In the genomic region with DNA sequence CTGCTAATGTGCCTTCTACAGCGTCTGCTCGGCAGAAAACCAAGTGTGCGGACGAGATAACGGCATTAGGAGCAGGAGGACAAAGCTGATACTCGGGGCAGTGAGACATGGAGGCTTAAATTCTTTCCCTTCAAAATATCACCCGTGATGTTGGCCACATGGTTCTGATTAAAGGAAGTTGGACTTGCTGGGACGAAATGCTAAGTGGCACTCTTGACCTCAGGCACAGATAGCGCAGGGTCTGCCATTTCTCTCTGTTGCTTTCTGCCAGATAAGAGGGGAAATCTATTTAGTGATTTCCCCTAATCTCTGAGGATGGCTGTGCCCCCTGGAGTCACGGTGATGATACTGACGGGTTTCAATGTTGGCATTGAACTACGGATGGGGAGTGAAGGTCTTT, we compare ENCODE assay signal across 2 cellular contexts.
TF ChIP-seq lines count a peak whose summit lies in the region.

No MANE protein-coding gene starts in this region.

TF ChIP-seq in K562, 482 proteins besides CTCF, POLR2A, EP300 and RAD21 (continued from another document):
- TF ChIP-seq, protein P1, sequence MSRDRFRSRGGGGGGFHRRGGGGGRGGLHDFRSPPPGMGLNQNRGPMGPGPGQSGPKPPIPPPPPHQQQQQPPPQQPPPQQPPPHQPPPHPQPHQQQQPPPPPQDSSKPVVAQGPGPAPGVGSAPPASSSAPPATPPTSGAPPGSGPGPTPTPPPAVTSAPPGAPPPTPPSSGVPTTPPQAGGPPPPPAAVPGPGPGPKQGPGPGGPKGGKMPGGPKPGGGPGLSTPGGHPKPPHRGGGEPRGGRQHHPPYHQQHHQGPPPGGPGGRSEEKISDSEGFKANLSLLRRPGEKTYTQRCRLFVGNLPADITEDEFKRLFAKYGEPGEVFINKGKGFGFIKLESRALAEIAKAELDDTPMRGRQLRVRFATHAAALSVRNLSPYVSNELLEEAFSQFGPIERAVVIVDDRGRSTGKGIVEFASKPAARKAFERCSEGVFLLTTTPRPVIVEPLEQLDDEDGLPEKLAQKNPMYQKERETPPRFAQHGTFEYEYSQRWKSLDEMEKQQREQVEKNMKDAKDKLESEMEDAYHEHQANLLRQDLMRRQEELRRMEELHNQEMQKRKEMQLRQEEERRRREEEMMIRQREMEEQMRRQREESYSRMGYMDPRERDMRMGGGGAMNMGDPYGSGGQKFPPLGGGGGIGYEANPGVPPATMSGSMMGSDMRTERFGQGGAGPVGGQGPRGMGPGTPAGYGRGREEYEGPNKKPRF (IDR thresholded peaks at IDR 0.05; ENCODE audit: low read depth, low read length) = no peak
- no peak for TF ChIP-seq HNRNPK (IDR thresholded peaks at IDR 0.05; ENCODE audit: low read depth, low read length, poor library complexity, severe bottlenecking)
- no peak for TF ChIP-seq CREBBP (IDR thresholded peaks at IDR 0.05; ENCODE audit: low read depth, low read length)

TF ChIP-seq in WTC11, 78 proteins besides CTCF, POLR2A, EP300 and RAD21 (continued from another document):
- TF ChIP-seq, protein P2, sequence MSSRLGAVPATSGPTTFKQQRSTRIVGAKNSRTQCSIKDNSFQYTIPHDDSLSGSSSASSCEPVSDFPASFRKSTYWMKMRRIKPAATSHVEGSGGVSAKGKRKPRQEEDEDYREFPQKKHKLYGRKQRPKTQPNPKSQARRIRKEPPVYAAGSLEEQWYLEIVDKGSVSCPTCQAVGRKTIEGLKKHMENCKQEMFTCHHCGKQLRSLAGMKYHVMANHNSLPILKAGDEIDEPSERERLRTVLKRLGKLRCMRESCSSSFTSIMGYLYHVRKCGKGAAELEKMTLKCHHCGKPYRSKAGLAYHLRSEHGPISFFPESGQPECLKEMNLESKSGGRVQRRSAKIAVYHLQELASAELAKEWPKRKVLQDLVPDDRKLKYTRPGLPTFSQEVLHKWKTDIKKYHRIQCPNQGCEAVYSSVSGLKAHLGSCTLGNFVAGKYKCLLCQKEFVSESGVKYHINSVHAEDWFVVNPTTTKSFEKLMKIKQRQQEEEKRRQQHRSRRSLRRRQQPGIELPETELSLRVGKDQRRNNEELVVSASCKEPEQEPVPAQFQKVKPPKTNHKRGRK (CRISPR knock-in tag; IDR thresholded peaks at IDR 0.05; ENCODE audit: borderline replicate concordance) = no peak
- TF ChIP-seq SOX15 (CRISPR knock-in tag; IDR thresholded peaks at IDR 0.05) = no peak
- no peak for TF ChIP-seq NFATC4 (CRISPR knock-in tag; IDR thresholded peaks at IDR 0.05)
- TF ChIP-seq, protein P3, sequence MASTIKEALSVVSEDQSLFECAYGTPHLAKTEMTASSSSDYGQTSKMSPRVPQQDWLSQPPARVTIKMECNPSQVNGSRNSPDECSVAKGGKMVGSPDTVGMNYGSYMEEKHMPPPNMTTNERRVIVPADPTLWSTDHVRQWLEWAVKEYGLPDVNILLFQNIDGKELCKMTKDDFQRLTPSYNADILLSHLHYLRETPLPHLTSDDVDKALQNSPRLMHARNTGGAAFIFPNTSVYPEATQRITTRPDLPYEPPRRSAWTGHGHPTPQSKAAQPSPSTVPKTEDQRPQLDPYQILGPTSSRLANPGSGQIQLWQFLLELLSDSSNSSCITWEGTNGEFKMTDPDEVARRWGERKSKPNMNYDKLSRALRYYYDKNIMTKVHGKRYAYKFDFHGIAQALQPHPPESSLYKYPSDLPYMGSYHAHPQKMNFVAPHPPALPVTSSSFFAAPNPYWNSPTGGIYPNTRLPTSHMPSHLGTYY (CRISPR knock-in tag; IDR thresholded peaks at IDR 0.05) = no peak
- TF ChIP-seq CBFB (CRISPR knock-in tag; IDR thresholded peaks at IDR 0.05; ENCODE audit: low read depth) = no peak
- TF ChIP-seq, protein P4, sequence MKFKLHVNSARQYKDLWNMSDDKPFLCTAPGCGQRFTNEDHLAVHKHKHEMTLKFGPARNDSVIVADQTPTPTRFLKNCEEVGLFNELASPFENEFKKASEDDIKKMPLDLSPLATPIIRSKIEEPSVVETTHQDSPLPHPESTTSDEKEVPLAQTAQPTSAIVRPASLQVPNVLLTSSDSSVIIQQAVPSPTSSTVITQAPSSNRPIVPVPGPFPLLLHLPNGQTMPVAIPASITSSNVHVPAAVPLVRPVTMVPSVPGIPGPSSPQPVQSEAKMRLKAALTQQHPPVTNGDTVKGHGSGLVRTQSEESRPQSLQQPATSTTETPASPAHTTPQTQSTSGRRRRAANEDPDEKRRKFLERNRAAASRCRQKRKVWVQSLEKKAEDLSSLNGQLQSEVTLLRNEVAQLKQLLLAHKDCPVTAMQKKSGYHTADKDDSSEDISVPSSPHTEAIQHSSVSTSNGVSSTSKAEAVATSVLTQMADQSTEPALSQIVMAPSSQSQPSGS (CRISPR knock-in tag; IDR thresholded peaks at IDR 0.05; ENCODE audit: borderline replicate concordance, low read depth) = no peak
- TF ChIP-seq, protein P5, sequence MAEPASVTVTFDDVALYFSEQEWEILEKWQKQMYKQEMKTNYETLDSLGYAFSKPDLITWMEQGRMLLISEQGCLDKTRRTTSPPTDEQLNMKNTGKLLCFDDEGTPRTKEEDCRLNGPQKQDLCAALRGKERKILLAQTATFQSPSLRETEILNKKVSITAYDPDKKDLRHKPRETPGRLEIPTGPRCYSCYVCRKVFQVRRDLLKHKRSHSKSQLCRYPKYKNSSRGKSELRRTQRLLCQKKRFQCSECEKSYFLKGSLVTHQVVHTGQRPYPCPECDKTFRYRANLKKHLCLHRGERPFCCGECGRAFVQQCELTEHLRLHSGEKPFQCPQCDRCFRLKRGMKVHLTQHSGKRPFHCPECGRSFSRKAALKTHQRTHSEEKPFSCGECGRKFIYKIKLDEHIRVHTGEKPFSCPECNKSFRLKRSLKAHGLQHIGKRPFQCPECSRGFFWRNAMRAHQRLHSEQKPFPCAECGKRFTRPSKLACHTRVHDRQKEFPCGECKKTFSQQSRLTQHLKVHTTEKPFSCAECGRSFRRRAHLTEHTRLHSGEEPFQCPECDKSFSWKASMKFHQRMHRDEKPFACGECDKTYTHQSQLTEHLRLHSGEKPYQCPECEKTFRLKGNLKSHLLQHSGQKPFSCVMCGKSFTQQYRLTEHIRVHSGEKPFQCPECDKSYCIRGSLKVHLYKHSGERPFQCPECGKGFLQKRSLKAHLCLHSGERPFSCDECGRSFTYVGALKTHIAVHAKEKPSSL (CRISPR knock-in tag; conservative IDR thresholded peaks at IDR 0.05) = no peak
- TF ChIP-seq, protein P6, sequence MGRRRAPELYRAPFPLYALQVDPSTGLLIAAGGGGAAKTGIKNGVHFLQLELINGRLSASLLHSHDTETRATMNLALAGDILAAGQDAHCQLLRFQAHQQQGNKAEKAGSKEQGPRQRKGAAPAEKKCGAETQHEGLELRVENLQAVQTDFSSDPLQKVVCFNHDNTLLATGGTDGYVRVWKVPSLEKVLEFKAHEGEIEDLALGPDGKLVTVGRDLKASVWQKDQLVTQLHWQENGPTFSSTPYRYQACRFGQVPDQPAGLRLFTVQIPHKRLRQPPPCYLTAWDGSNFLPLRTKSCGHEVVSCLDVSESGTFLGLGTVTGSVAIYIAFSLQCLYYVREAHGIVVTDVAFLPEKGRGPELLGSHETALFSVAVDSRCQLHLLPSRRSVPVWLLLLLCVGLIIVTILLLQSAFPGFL (CRISPR knock-in tag; IDR thresholded peaks at IDR 0.05; ENCODE audit: borderline replicate concordance) = no peak
- no peak for TF ChIP-seq GRHL2 (CRISPR knock-in tag; IDR thresholded peaks at IDR 0.05; ENCODE audit: insufficient replicate concordance, severe bottlenecking)
- TF ChIP-seq, protein P7, sequence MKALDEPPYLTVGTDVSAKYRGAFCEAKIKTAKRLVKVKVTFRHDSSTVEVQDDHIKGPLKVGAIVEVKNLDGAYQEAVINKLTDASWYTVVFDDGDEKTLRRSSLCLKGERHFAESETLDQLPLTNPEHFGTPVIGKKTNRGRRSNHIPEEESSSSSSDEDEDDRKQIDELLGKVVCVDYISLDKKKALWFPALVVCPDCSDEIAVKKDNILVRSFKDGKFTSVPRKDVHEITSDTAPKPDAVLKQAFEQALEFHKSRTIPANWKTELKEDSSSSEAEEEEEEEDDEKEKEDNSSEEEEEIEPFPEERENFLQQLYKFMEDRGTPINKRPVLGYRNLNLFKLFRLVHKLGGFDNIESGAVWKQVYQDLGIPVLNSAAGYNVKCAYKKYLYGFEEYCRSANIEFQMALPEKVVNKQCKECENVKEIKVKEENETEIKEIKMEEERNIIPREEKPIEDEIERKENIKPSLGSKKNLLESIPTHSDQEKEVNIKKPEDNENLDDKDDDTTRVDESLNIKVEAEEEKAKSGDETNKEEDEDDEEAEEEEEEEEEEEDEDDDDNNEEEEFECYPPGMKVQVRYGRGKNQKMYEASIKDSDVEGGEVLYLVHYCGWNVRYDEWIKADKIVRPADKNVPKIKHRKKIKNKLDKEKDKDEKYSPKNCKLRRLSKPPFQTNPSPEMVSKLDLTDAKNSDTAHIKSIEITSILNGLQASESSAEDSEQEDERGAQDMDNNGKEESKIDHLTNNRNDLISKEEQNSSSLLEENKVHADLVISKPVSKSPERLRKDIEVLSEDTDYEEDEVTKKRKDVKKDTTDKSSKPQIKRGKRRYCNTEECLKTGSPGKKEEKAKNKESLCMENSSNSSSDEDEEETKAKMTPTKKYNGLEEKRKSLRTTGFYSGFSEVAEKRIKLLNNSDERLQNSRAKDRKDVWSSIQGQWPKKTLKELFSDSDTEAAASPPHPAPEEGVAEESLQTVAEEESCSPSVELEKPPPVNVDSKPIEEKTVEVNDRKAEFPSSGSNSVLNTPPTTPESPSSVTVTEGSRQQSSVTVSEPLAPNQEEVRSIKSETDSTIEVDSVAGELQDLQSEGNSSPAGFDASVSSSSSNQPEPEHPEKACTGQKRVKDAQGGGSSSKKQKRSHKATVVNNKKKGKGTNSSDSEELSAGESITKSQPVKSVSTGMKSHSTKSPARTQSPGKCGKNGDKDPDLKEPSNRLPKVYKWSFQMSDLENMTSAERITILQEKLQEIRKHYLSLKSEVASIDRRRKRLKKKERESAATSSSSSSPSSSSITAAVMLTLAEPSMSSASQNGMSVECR (CRISPR knock-in tag; IDR thresholded peaks at IDR 0.05; ENCODE audit: borderline replicate concordance) = no peak
